Comparison of ENCODE assay signal across 8 cellular contexts in genomic region chr15:48810414-48811324, GRCh38.
A peak's percentile ranks its signal among the peaks of the same experiment; 100 is the strongest.
DNase-seq lines count a peak whose midpoint lies in the region; ATAC-seq, FAIRE-seq and TF ChIP-seq lines count a peak whose summit lies in the region.

TSS of gene CEP152 (minus strand) at chr15:48811069. CDS start at chr15:48805649, 5,420 bp downstream.

- DNase-seq in AML-193 (lab: John Stamatoyannopoulos, UW) (peak; percentile 97), NCI-H446 treated with DMSO at 0.1 percent for 48 hours (lab: John Stamatoyannopoulos, UW) (peak; percentile 99), cerebellar cortex (ENCODE audit: low spot score) (peak; percentile 100)
- DNase-seq in activated CD4-positive, CD25-positive, alpha-beta regulatory T cell treated with anti-CD3 and anti-CD28 coated beads, Interleukin-2, amount 50 U/mL, for 16 hours (ENCODE audit: low read depth, low spot score) = peak; percentile 97
- DNase-seq in stimulated activated CD4-positive, alpha-beta T cell treated with anti-CD3 and anti-CD28 coated beads, Interleukin-12 subunit alpha, Interleukin-12 subunit beta, amount 100 ng/mL, for 4 hours = peak; percentile 96

- peak; percentile 92 for FAIRE-seq in islet of Langerhans (lab: Jason Lieb, UNC)

- ATAC-seq in HG03378 (IDR thresholded peaks at IDR 0.05; ENCODE audit: unreplicated experiment) = peak; percentile 99

- peak; percentile 78 for TF ChIP-seq POLR2A in GM19099 (IDR thresholded peaks at IDR 0.05; ENCODE audit: extremely low read depth, insufficient read length, low read depth)

Comparison
In these comparisons a context has a peak if more than half of its experiments do, and no peak if none do; other contexts are left out.
1. Peak in every context shown above with its lines: DNase-seq and ATAC-seq.